14 cellular contexts compared by ENCODE assay signal in genomic region chr4:3059090-3059428, GRCh38. TPM values are rescaled to one million over a fixed set of nuclear protein-coding genes. Genes with fewer than 3 reads are reported as not detected.
A peak's percentile ranks its signal among the peaks of the same experiment; 100 is the strongest.
DNase-seq lines count a peak whose midpoint lies in the region; ATAC-seq and TF ChIP-seq lines count a peak whose summit lies in the region.
"Had no signal": no experiment of that assay in that cellular context is flagged by ENCODE, and none has a peak within 500 bp of the region (broad histone marks: within the 10 kb centered on the region; RNA-seq: fewer than 3 reads in every experiment).

No MANE protein-coding gene starts in this region.

- H3K4me3 Mint-ChIP-seq in memory B cell, result peak overlapping the region; percentile 66
- H3K4me3 Mint-ChIP-seq: activated CD4-positive, alpha-beta memory T cell treated with anti-CD3 and anti-CD28 coated beads, Interleukin-2, amount 10 ng/mL, durations not matched to agents 7 days and 5 days had no signal

- no peak for TF ChIP-seq CTCF in breast epithelium (IDR thresholded peaks at IDR 0.05)

- no peaks in the 10 kb centered on the region for H3K36me3 ChIP-seq in breast epithelium
- H3K36me3 ChIP-seq: BLaER1, gastroesophageal sphincter, lower lobe of right lung, right atrium auricular region, upper lobe of left lung had no signal

- DNase-seq in memory B cell (ENCODE audit: low spot score in 2 of 2), result peak; percentile 28 to 45
- DNase-seq in SHP77 (lab: John Stamatoyannopoulos, UW), result no peak
- DNase-seq in OCI-M2 (lab: John Stamatoyannopoulos, UW; ENCODE audit: unreplicated experiment), result no peak
- DNase-seq in NCI-H2171 (lab: John Stamatoyannopoulos, UW), result no peak
- no peak for DNase-seq in breast epithelium (ENCODE audit: low spot score in 2 of 2)
- DNase-seq: activated CD4-positive, alpha-beta memory T cell treated with anti-CD3 and anti-CD28 coated beads, Interleukin-2, amount 10 ng/mL, durations not matched to agents 7 days and 5 days; lower lobe of right lung had no signal

- H3K9me3 Mint-ChIP-seq in memory B cell, result peaks cover 7% of the 10 kb centered on the region

- TF ChIP-seq POLR2A in GM18505 (IDR thresholded peaks at IDR 0.05; ENCODE audit: borderline replicate concordance, extremely low read depth, insufficient read depth, insufficient read length) (no peak), breast epithelium (IDR thresholded peaks at IDR 0.05) (no peak)

- H3K4me1 Mint-ChIP-seq in memory B cell, result peaks cover 15% of the 10 kb centered on the region
- H3K4me1 Mint-ChIP-seq: activated CD4-positive, alpha-beta memory T cell treated with anti-CD3 and anti-CD28 coated beads, Interleukin-2, amount 10 ng/mL, durations not matched to agents 7 days and 5 days had no signal

- ATAC-seq in GM18505 (IDR thresholded peaks at IDR 0.05; ENCODE audit: unreplicated experiment) (peak; percentile 80), GM21576 (IDR thresholded peaks at IDR 0.05; ENCODE audit: unreplicated experiment) (peak; percentile 85), HG03565 (IDR thresholded peaks at IDR 0.05; ENCODE audit: unreplicated experiment) (peak; percentile 65), memory B cell (ENCODE audit: low read depth) (peak; percentile 98)
- ATAC-seq: gastroesophageal sphincter had no signal

- no peaks in the 10 kb centered on the region for H3K4me1 ChIP-seq in breast epithelium
- H3K4me1 ChIP-seq: BLaER1, gastroesophageal sphincter, lower lobe of right lung, right atrium auricular region had no signal

- H3K9me3 ChIP-seq in breast epithelium, result no peaks in the 10 kb centered on the region
- H3K9me3 ChIP-seq: lower lobe of right lung, upper lobe of left lung had no signal

- no peak overlapping the region for H3K4me3 ChIP-seq in breast epithelium
- H3K4me3 ChIP-seq: BLaER1, gastroesophageal sphincter, lower lobe of right lung, right atrium auricular region, upper lobe of left lung had no signal

- intact Hi-C loops in breast epithelium (cut with DNase I; ENCODE audit: low total_unique reads), result no loop called here

- no peak overlapping the region for H3K27ac ChIP-seq in breast epithelium
- H3K27ac ChIP-seq: BLaER1, gastroesophageal sphincter, lower lobe of right lung, right atrium auricular region, upper lobe of left lung had no signal

- H3K36me3 Mint-ChIP-seq in memory B cell, result peaks cover 13% of the 10 kb centered on the region

- H3K27me3 Mint-ChIP-seq in memory B cell, result no peaks in the 10 kb centered on the region

- no peaks in the 10 kb centered on the region for H3K27me3 ChIP-seq in breast epithelium
- H3K27me3 ChIP-seq: BLaER1, gastroesophageal sphincter, right atrium auricular region, upper lobe of left lung had no signal

- peak overlapping the region; percentile 85 for H3K27ac Mint-ChIP-seq in memory B cell
- H3K27ac Mint-ChIP-seq: activated CD4-positive, alpha-beta memory T cell treated with anti-CD3 and anti-CD28 coated beads, Interleukin-2, amount 10 ng/mL, durations not matched to agents 7 days and 5 days had no signal

RNA-seq across cellular contexts. Expression of gene HTT-AS, which starts 15.3 kb away (rescaled TPM):
- not detected for total RNA-seq in breast epithelium
- total RNA-seq: activated CD4-positive, alpha-beta memory T cell treated with anti-CD3 and anti-CD28 coated beads, Interleukin-2, amount 10 ng/mL, durations not matched to agents 7 days and 5 days; gastroesophageal sphincter; lower lobe of right lung; right atrium auricular region; upper lobe of left lung had no signal

RNA-seq across cellular contexts. Expression of gene HTT, which starts 15.4 kb away (rescaled TPM):
- 10 to 100 TPM; 53.8 to 71.1 (median 55.1) TPM for total RNA-seq in breast epithelium

Comparison
In these comparisons a context has a peak if more than half of its experiments do, and no peak if none do; other contexts are left out.
1. DNase-seq: peak in memory B cell (2 of 2); none in SHP77 (0 of 2), OCI-M2 (single experiment), NCI-H2171 (single experiment) and breast epithelium (0 of 2).
2. Peak in every context shown above with its lines, with median percentiles within 50 percentile points of each other: ATAC-seq.